12 cellular contexts compared by ENCODE assay signal in genomic region chr3:24339266-24339825, GRCh38.
"Had no signal": no experiment of that assay in that cellular context is flagged by ENCODE, and none has a peak within 500 bp of the region (broad histone marks: within the 10 kb centered on the region; RNA-seq: fewer than 3 reads in every experiment).

No MANE protein-coding gene starts in this region.

- DNase-seq: activated CD4-positive, CD25-positive, alpha-beta regulatory T cell treated with anti-CD3 and anti-CD28 coated beads, Interleukin-2, amount 50 U/mL, for 72 hours; activated naive CD4-positive, alpha-beta T cell treated with anti-CD3 and anti-CD28 coated beads for 36 hours; activated naive CD8-positive, alpha-beta T cell treated with anti-CD3 and anti-CD28 coated beads, Interleukin-2, amount 50 U/mL, for 24 hours; aorta; erythroblast; nephron progenitor cell; occipital lobe; spleen; stomach; T-helper 2 cell had no signal

- H3K27ac ChIP-seq: hepatocyte, spleen, stomach had no signal

- H3K4me3 ChIP-seq: hepatocyte, spleen, stomach had no signal

- ATAC-seq: activated naive CD8-positive, alpha-beta T cell treated with anti-CD3 and anti-CD28 coated beads, Interleukin-2, amount 50 U/mL, for 24 hours; sciatic nerve had no signal

- H3K27me3 ChIP-seq: hepatocyte, spleen, stomach had no signal

- H3K9me3 ChIP-seq: spleen, stomach had no signal
